Comparison of ENCODE assay signal across 8 cellular contexts in the genomic region with DNA sequence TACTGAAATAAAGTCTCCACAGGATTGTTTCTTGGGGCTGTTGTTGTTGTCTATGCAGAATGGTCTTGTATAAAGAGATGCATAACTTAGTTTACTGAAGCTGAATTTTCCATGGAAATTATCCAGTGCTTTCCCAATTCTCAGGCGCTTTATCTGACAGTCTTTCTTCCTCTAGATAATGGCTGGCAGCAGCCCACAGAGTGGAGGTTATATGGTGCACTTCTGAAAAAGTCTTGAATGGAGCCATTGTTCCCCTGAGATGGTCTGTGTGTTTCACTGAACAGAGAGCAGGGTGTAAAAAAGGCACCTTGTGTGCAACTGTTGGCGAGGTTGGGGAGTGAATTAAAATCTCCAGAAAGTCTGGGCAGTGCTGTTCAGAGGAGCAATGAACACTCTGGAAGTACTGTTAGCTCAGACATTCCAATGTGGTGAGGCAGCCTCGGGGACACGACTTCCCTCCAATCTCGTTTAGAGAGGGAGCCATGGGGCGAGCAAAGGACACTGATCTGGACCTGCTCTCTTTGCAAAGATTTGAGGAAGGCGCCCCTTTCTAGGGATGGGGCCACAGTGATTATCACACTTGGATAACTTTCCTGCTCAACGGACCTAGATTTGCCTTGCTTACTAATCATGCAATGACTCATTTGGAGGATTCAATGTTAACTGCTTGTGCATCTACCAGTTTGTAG. TPM values are rescaled to one million over a fixed set of nuclear protein-coding genes. Genes with fewer than 3 reads are reported as not detected.
A peak's percentile ranks its signal among the peaks of the same experiment; 100 is the strongest.
DNase-seq lines count a peak whose midpoint lies in the region; ATAC-seq and TF ChIP-seq lines count a peak whose summit lies in the region.

No MANE protein-coding gene starts in this region.

- no peaks in the 10 kb centered on the region for H3K9me3 ChIP-seq in neuron (ENCODE audit: low read length)

- H2AFZ ChIP-seq in neuron (ENCODE audit: low read depth, low read length): peak overlapping the region; percentile 6

- TF ChIP-seq CTCF in AG10803 (conservative IDR thresholded peaks at IDR 0.05; ENCODE audit: low read length) (no peak), fibroblast of villous mesenchyme (IDR thresholded peaks at IDR 0.05; ENCODE audit: insufficient read depth, low read depth, low read length) (no peak)

- H3K4me1 ChIP-seq in neuron (ENCODE audit: insufficient read depth, low read length): peaks cover 19% of the 10 kb centered on the region

- H3K4me3 ChIP-seq in AG10803 (ENCODE audit: low read length): peak overlapping the region; percentile 26
- no peak overlapping the region for H3K4me3 ChIP-seq in fibroblast of villous mesenchyme (ENCODE audit: low read depth, low read length)
- H3K4me3 ChIP-seq in neuron (ENCODE audit: low read length): peak overlapping the region; percentile 1

- peaks cover 8% of the 10 kb centered on the region for H3K27me3 ChIP-seq in neuron (ENCODE audit: insufficient read depth, low read length)

- H3K36me3 ChIP-seq in neuron (ENCODE audit: insufficient read depth, low read length): no peaks in the 10 kb centered on the region

- ATAC-seq in HG03280 (IDR thresholded peaks at IDR 0.05; ENCODE audit: unreplicated experiment): no peak

- peak; percentile 69 for DNase-seq in AG10803 (ENCODE audit: low read depth)
- DNase-seq in RPMI7951 (ENCODE audit: low read depth): peak; percentile 68
- DNase-seq in fibroblast of villous mesenchyme (ENCODE audit: low read depth): peak; percentile 58
- DNase-seq in erythroblast (lab: John Stamatoyannopoulos, UW): no peak
- DNase-seq in COLO668 (lab: John Stamatoyannopoulos, UW; ENCODE audit: unreplicated experiment): no peak
- DNase-seq in DMS153 treated with DMSO at 0.1 percent for 48 hours (lab: John Stamatoyannopoulos, UW; ENCODE audit: unreplicated experiment): no peak

- TF ChIP-seq POLR2A in erythroblast (IDR thresholded peaks at IDR 0.05; ENCODE audit: low read length): no peak

RNA-seq across cellular contexts. Expression of gene PLCE1, which starts 2.0 kb away (rescaled TPM):
- total RNA-seq in RPMI7951 (2014; rRNA removed; shearing (Covaris generic)): 0.10 and 0.24 TPM in 2 replicates
- 0.32 and 0.43 TPM in 2 replicates for total RNA-seq in fibroblast of villous mesenchyme

Comparison
In these comparisons a context has a peak if more than half of its experiments do, and no peak if none do; other contexts are left out.
1. DNase-seq: peak in AG10803 (single experiment), RPMI7951 (single experiment) and fibroblast of villous mesenchyme (single experiment); none in erythroblast (0 of 2), COLO668 (single experiment) and DMS153 treated with DMSO at 0.1 percent for 48 hours (single experiment).